ENCODE assay signal across 1 cellular context in genomic region chr4:40003986-40004385, GRCh38.
TF ChIP-seq lines count a peak whose summit lies in the region.

No MANE protein-coding gene starts in this region.

TF ChIP-seq in K562, 482 proteins besides CTCF, POLR2A, EP300 and RAD21 (continues in another document):
- TF ChIP-seq GATA2 (CRISPR knock-in tag; IDR thresholded peaks at IDR 0.05) (peak; percentile 47; the same call in 1 of the 2 replicates), ZBTB33 (CRISPR knock-in tag; IDR thresholded peaks at IDR 0.05) (peak; percentile 16; the same call in 1 of the 2 replicates), SMAD4 (CRISPR knock-in tag; conservative IDR thresholded peaks at IDR 0.05) (no peak), MLLT1 (IDR thresholded peaks at IDR 0.05) (no peak), GABPB1 (CRISPR knock-in tag; IDR thresholded peaks at IDR 0.05) (peak; percentile 51; the same call in 1 of the 2 replicates), CBX1 (IDR thresholded peaks at IDR 0.05; ENCODE audit: low read depth) (no peak), ZFX (CRISPR knock-in tag; IDR thresholded peaks at IDR 0.05) (no peak), ZNF436 (CRISPR knock-in tag; IDR thresholded peaks at IDR 0.05) (no peak), ESRRB (CRISPR knock-in tag; IDR thresholded peaks at IDR 0.05; ENCODE audit: borderline replicate concordance) (no peak), ETV6 (IDR thresholded peaks at IDR 0.05; ENCODE audit: borderline replicate concordance in 1 of 2, low read depth in 2 of 2, low read length in 1 of 2) (peak; percentile 49 to 66; a peak in 2 of 4 replicates), ETV6 (CRISPR knock-in tag; IDR thresholded peaks at IDR 0.05; ENCODE audit: borderline replicate concordance) (no peak), RNF2 (IDR thresholded peaks at IDR 0.05) (peak; percentile 52; the same call in 1 of the 2 replicates), PCBP2 (IDR thresholded peaks at IDR 0.05; ENCODE audit: low read depth, low read length, poor library complexity, severe bottlenecking) (no peak), ZNF174 (CRISPR knock-in tag; IDR thresholded peaks at IDR 0.05) (no peak), C11orf30 (IDR thresholded peaks at IDR 0.05; ENCODE audit: low read depth) (peak; percentile 83), JUND (IDR thresholded peaks at IDR 0.05; ENCODE audit: borderline replicate concordance, low read depth, low read length) (peak; percentile 34; the same call in 1 of the 2 replicates), JUND (tag; IDR thresholded peaks at IDR 0.05; ENCODE audit: borderline replicate concordance, low read depth, low read length) (peak; percentile 38; the same call in 1 of the 3 replicates), NR2C1 (IDR thresholded peaks at IDR 0.05) (no peak; the same call in 1 of the 2 replicates), NR2C1 (tag; IDR thresholded peaks at IDR 0.05) (0 out of 2 replicates have a peak, but pooled peaks have one; percentile 16), ESRRA (IDR thresholded peaks at IDR 0.05; ENCODE audit: borderline replicate concordance, low read depth) (peak; percentile 53; the same call in 1 of the 2 replicates), ZBTB49 (CRISPR knock-in tag; IDR thresholded peaks at IDR 0.05; ENCODE audit: borderline replicate concordance) (no peak), CREBBP (IDR thresholded peaks at IDR 0.05; ENCODE audit: low read depth, low read length) (no peak), FOSL1 (tag; conservative IDR thresholded peaks at IDR 0.05) (no peak), ARID1B (IDR thresholded peaks at IDR 0.05) (peak; percentile 80), MAFF (IDR thresholded peaks at IDR 0.05; ENCODE audit: low read length) (peak; percentile 66; the same call in 1 of the 2 replicates), POLR2B (IDR thresholded peaks at IDR 0.05; ENCODE audit: low read depth, partially characterized antibody) (no peak), CTBP1 (IDR thresholded peaks at IDR 0.05; ENCODE audit: borderline replicate concordance) (peak; percentile 24; the same call in 1 of the 2 replicates), TFAP4 (CRISPR knock-in tag; IDR thresholded peaks at IDR 0.05; ENCODE audit: borderline replicate concordance) (no peak), ATF7 (IDR thresholded peaks at IDR 0.05) (peak; percentile 28; the same call in 1 of the 2 replicates), BRF2 (IDR thresholded peaks at IDR 0.05; ENCODE audit: borderline replicate concordance, insufficient read depth, insufficient read length) (no peak), RCOR1 (IDR thresholded peaks at IDR 0.05; ENCODE audit: borderline replicate concordance in 1 of 2, low read depth in 2 of 2, low read length in 2 of 2) (peak in 1 of 2 experiments; percentile 42; a peak in 1 of 4 replicates), BRD9 (IDR thresholded peaks at IDR 0.05; ENCODE audit: low read depth, partially characterized antibody) (no peak), TEAD4 (IDR thresholded peaks at IDR 0.05; ENCODE audit: low read length) (peak; percentile 54; the same call in 1 of the 2 replicates), TEAD4 (CRISPR knock-in tag; IDR thresholded peaks at IDR 0.05; ENCODE audit: borderline replicate concordance) (no peak), NR2C2 (CRISPR knock-in tag; IDR thresholded peaks at IDR 0.05) (no peak), NR2C2 (tag; IDR thresholded peaks at IDR 0.05) (peak; percentile 66), SPI1 (IDR thresholded peaks at IDR 0.05; ENCODE audit: borderline replicate concordance, low read depth, low read length) (peak; percentile 96), NRF1 (conservative IDR thresholded peaks at IDR 0.05 in 1 of 2, IDR thresholded peaks at IDR 0.05 in 1 of 2) (peak; percentile 47 to 52; a peak in 3 of 4 replicates), ZC3H11A (IDR thresholded peaks at IDR 0.05; ENCODE audit: low read depth, low read length) (no peak), MAFK (IDR thresholded peaks at IDR 0.05; ENCODE audit: low read length) (peak; percentile 82), U2AF1 (optimal IDR thresholded peaks at IDR 0.05; ENCODE audit: low read depth, low read length) (no peak), USF1 (CRISPR knock-in tag; IDR thresholded peaks at IDR 0.05) (no peak), MCM5 (IDR thresholded peaks at IDR 0.05; ENCODE audit: low read depth) (no peak), DPF2 (IDR thresholded peaks at IDR 0.05) (peak; percentile 84), GABPA (tag; conservative IDR thresholded peaks at IDR 0.05; ENCODE audit: low read depth) (peak; percentile 70), ETS2 (tag; IDR thresholded peaks at IDR 0.05; ENCODE audit: borderline replicate concordance, poor library complexity, severe bottlenecking) (no peak), ATF4 (CRISPR knock-in tag; IDR thresholded peaks at IDR 0.05) (peak; percentile 21; the same call in 1 of the 2 replicates), ZNF316 (IDR thresholded peaks at IDR 0.05) (peak; percentile 76), RFX5 (IDR thresholded peaks at IDR 0.05; ENCODE audit: low read depth, low read length) (no peak), RBM14 (IDR thresholded peaks at IDR 0.05; ENCODE audit: borderline replicate concordance, insufficient read depth, low read depth, low read length) (no peak), POLR2G (IDR thresholded peaks at IDR 0.05; ENCODE audit: low read depth, low read length) (no peak), VEZF1 (CRISPR knock-in tag; IDR thresholded peaks at IDR 0.05) (0 out of 2 replicates have a peak, but pooled peaks have one; percentile 18), MAFG (tag; conservative IDR thresholded peaks at IDR 0.05) (peak; percentile 75), FOXA1 (IDR thresholded peaks at IDR 0.05; ENCODE audit: borderline replicate concordance) (no peak), CBFA2T3 (IDR thresholded peaks at IDR 0.05) (peak; percentile 18; the same call in 1 of the 2 replicates), ZNF75A (CRISPR knock-in tag; IDR thresholded peaks at IDR 0.05) (no peak), ZNF354B (CRISPR knock-in tag; IDR thresholded peaks at IDR 0.05) (no peak), PRDM10 (IDR thresholded peaks at IDR 0.05; ENCODE audit: partially characterized antibody) (peak; percentile 4), SMARCE1 (IDR thresholded peaks at IDR 0.05) (peak; percentile 90; the same call in 1 of the 2 replicates), NFE2 (IDR thresholded peaks at IDR 0.05; ENCODE audit: low read depth) (peak; percentile 25; the same call in 1 of the 2 replicates), NFYB (IDR thresholded peaks at IDR 0.05; ENCODE audit: extremely low read depth, insufficient read length) (no peak)
